In genomic region chr6:43181942-43182860, GRCh38 we compare ENCODE assay signal across 8 cellular contexts. TPM values are rescaled to one million over a fixed set of nuclear protein-coding genes. Genes with fewer than 3 reads are reported as not detected.
DNase-seq lines count a peak whose midpoint lies in the region; ATAC-seq and TF ChIP-seq lines count a peak whose summit lies in the region.

TSS of gene CUL9 (plus strand) at chr6:43182196. CDS start at chr6:43184311, 2,115 bp downstream.

- intact Hi-C loops in dorsolateral prefrontal cortex (cut with DNase I) = loop anchor here (1.0 to 10.0 kb wide), 4 partner anchors 11 to 323 kb away; partner anchors contain the start of genes DNPH1 (in 1 of the 2) and SRF (in 1 of the 2)
- intact Hi-C loops in right lobe of liver (cut with DNase I) = no loop called here

- peaks cover 0 to 15% (median 0%) of the 10 kb centered on the region in 4 donors for H3K4me1 ChIP-seq in right lobe of liver

- peak within 1 kb of the TSS; percentile 85 for H3K4me3 ChIP-seq in AG04450 (ENCODE audit: low read depth, low read length)
- peak within 1 kb of the TSS; percentile 57 to 93 (median 83) for H3K4me3 ChIP-seq in dorsolateral prefrontal cortex
- peak within 1 kb of the TSS; percentile 66 to 71 (median 67) for H3K4me3 ChIP-seq in right lobe of liver

- TF ChIP-seq POLR2A in right lobe of liver (IDR thresholded peaks at IDR 0.05) = peak; percentile 50

- H3K27ac ChIP-seq in AG04450 (ENCODE audit: low read depth, low read length) (peak within 1 kb of the TSS; percentile 57), dorsolateral prefrontal cortex (peak within 1 kb of the TSS in 57 of 59 donors; percentile 24 to 91 (median 82)), right lobe of liver (peak within 1 kb of the TSS; percentile 16 to 48 (median 34))

- CTCF ChIA-PET in AG04450 (lab: Charles Lee) = no interaction called here

- H3K9me3 ChIP-seq in AG04450 (ENCODE audit: control insufficient read depth, insufficient read depth, low read length) (no peaks in the 10 kb centered on the region), right lobe of liver (no peaks in the 10 kb centered on the region)

- H3K36me3 ChIP-seq in right lobe of liver = peaks cover 0 to 35% (median 13%) of the 10 kb centered on the region in 4 donors

- POLR2A ChIA-PET in AG04450 (lab: Yijun Ruan, JAX) = interaction anchor here (0.8 to 1.3 kb wide), 6 partner anchors 12 to 253 kb away, joined by 3 to 5 read pairs (median 4); partner anchors contain the start of genes CNPY3, CUL7, PPP2R5D and RRP36

- H3K27me3 ChIP-seq in AG04450 (ENCODE audit: control insufficient read depth, insufficient read depth, low read length) = no peaks in the 10 kb centered on the region
- H3K27me3 ChIP-seq in dorsolateral prefrontal cortex = no peaks in the 10 kb centered on the region
- H3K27me3 ChIP-seq in right lobe of liver = no peaks in the 10 kb centered on the region

- DNase-seq in AG04450 (ENCODE audit: low read depth, low spot score) = no peak
- peak; percentile 90 for DNase-seq in NCI-H748 (lab: John Stamatoyannopoulos, UW; ENCODE audit: unreplicated experiment)
- DNase-seq in activated CD4-positive, alpha-beta T cell treated with anti-CD3 and anti-CD28 coated beads, Interleukin-2, amount 50 U/mL, for 4 hours = peak; percentile 66
- DNase-seq in dorsolateral prefrontal cortex = peak; percentile 74 to 95 (median 86)
- DNase-seq in right lobe of liver = peak; percentile 89 to 92 (median 91)
- peak; percentile 81 for DNase-seq in stimulated activated CD4-positive, alpha-beta T cell treated with anti-CD3 and anti-CD28 coated beads, Interleukin-4, amount 100 ng/mL, for 1 hour

- 3% methylated on average over 23 of the region's 51 CpGs for WGBS in right lobe of liver (ENCODE audit: insufficient coverage, low coverage, low lambda C conversion rate, missing lambda C conversion rate)

- TF ChIP-seq CTCF in AG04450 (IDR thresholded peaks at IDR 0.05; ENCODE audit: low read depth, low read length) (no peak), dorsolateral prefrontal cortex (IDR thresholded peaks at IDR 0.05 in 54 of 56, conservative IDR thresholded peaks at IDR 0.05 in 2 of 56; ENCODE audit: low read depth in 1 of 56, partially characterized antibody in 56 of 56) (peak in 43 of 56 donors; percentile 6 to 58 (median 34)), right lobe of liver (IDR thresholded peaks at IDR 0.05) (no peak)

- ATAC-seq in GM18861 (IDR thresholded peaks at IDR 0.05; ENCODE audit: unreplicated experiment) (peak; percentile 80), HG03097 (IDR thresholded peaks at IDR 0.05; ENCODE audit: low FRiP score, unreplicated experiment) (peak; percentile 62), right lobe of liver (peak; percentile 93 to 98 (median 96))

RNA-seq across cellular contexts. Expression of gene CUL9, which starts in this region (rescaled TPM):
- polyA plus RNA-seq in AG04450 (2011; rRNA removed) = 11.5 and 11.8 TPM in 2 replicates
- 15.5 and 22.3 TPM in 2 replicates for polyA minus RNA-seq in AG04450 (2011; rRNA and poly(A)+ RNA removed)
- 100 to 1,000 TPM in 19 of 120 experiments, 10 to 100 TPM in 101; 57.4 to 123 (median 84.1) TPM for total RNA-seq in dorsolateral prefrontal cortex
- 10 to 100 TPM; 14.4 to 17.7 (median 15.2) TPM for total RNA-seq in right lobe of liver

Comparison
In these comparisons a context has a peak if more than half of its experiments do, and no peak if none do; other contexts are left out.
1. CTCF ChIP-seq: peak in dorsolateral prefrontal cortex (43 of 56); none in AG04450 (single experiment) and right lobe of liver (0 of 4).
2. intact Hi-C loops: an anchor here in dorsolateral prefrontal cortex (1.0 to 10.0 kb wide); none called in right lobe of liver.
3. Peak in every context shown above with its lines, with median percentiles within 50 percentile points of each other: H3K27ac ChIP-seq, H3K4me3 ChIP-seq and ATAC-seq.